Comparison of ENCODE assay signal across 11 cellular contexts in genomic region chr7:151735186-151735853, GRCh38.
DNase-seq lines count a peak whose midpoint lies in the region; ATAC-seq and TF ChIP-seq lines count a peak whose summit lies in the region.
"Had no signal": no experiment of that assay in that cellular context is flagged by ENCODE, and none has a peak within 500 bp of the region (broad histone marks: within the 10 kb centered on the region; RNA-seq: fewer than 3 reads in every experiment).

No MANE protein-coding gene starts in this region.

- intact Hi-C loops in psoas muscle (cut with DNase I): no loop called here
- intact Hi-C loops in posterior vena cava (cut with DNase I): no loop called here
- intact Hi-C loops in CD8-positive, alpha-beta T cell (cut with DNase I, micrococcal nuclease): no loop called here

- no peaks in the 10 kb centered on the region for H3K36me3 Mint-ChIP-seq in CD8-positive, alpha-beta T cell

- POLR2A ChIA-PET in CD8-positive, alpha-beta T cell (lab: Charles Lee): no interaction called here

- 58 to 67% (median 62%) methylated on average over 9 of the region's 9 CpGs for WGBS in psoas muscle, 3 donors

- H3K27ac ChIP-seq in DOHH2 (ENCODE audit: low read depth, low read length) (no peak overlapping the region), psoas muscle (peak overlapping the region; percentile 88)
- H3K27ac ChIP-seq in CD8-positive, alpha-beta T cell (ENCODE audit: low read depth, low read length): no peak overlapping the region
- H3K27ac ChIP-seq: epithelial cell of prostate had no signal

- no peaks in the 10 kb centered on the region for H3F3A ChIP-seq in DOHH2 (ENCODE audit: control insufficient read depth, insufficient read depth)

- no peak overlapping the region for H3K27ac Mint-ChIP-seq in CD8-positive, alpha-beta T cell

- H3K4me3 ChIP-seq in DOHH2 (ENCODE audit: low read length) (no peak overlapping the region), psoas muscle (peak overlapping the region; percentile 58)
- H3K4me3 ChIP-seq in CD8-positive, alpha-beta T cell (ENCODE audit: low read depth, low read length): no peak overlapping the region

- H3K9me2 ChIP-seq in DOHH2 (replicated peaks; ENCODE audit: control insufficient read depth, low read length): no peaks in the 10 kb centered on the region

- H3K27me3 ChIP-seq in DOHH2 (ENCODE audit: control insufficient read depth, low read length): peaks cover 2% of the 10 kb centered on the region
- H3K27me3 ChIP-seq in psoas muscle (ENCODE audit: insufficient read depth in 3 of 3, low read length in 2 of 3): no peaks in the 10 kb centered on the region
- H3K27me3 ChIP-seq in CD8-positive, alpha-beta T cell (ENCODE audit: insufficient read depth, low read length): no peaks in the 10 kb centered on the region
- H3K27me3 ChIP-seq: ascending aorta had no signal

- no peaks in the 10 kb centered on the region for H3K27me3 Mint-ChIP-seq in CD8-positive, alpha-beta T cell (ENCODE audit: low read depth)
- H3K27me3 Mint-ChIP-seq: IgD-negative memory B cell had no signal

- no peak for TF ChIP-seq CTCF in DOHH2 (IDR thresholded peaks at IDR 0.05; ENCODE audit: low read depth, low read length, poor library complexity, severe bottlenecking)
- no peak for TF ChIP-seq CTCF in psoas muscle (IDR thresholded peaks at IDR 0.05)
- TF ChIP-seq CTCF in CD8-positive, alpha-beta T cell (IDR thresholded peaks at IDR 0.05): no peak

- no peaks in the 10 kb centered on the region for H3K9me3 ChIP-seq in DOHH2 (ENCODE audit: control insufficient read depth, insufficient read depth, low read length)
- H3K9me3 ChIP-seq in psoas muscle: no peaks in the 10 kb centered on the region
- no peaks in the 10 kb centered on the region for H3K9me3 ChIP-seq in CD8-positive, alpha-beta T cell (ENCODE audit: low read length)
- H3K9me3 ChIP-seq: ascending aorta had no signal

- H3K79me2 ChIP-seq in DOHH2 (ENCODE audit: control insufficient read depth, low read length): no peaks in the 10 kb centered on the region

- no peaks in the 10 kb centered on the region for H3K9me3 Mint-ChIP-seq in CD8-positive, alpha-beta T cell
- H3K9me3 Mint-ChIP-seq: IgD-negative memory B cell had no signal

- CTCF ChIA-PET in CD8-positive, alpha-beta T cell (lab: Charles Lee): interaction anchor here (0.8 to 1.3 kb wide), 4 partner anchors 15 to 103 kb away, joined by 3 to 4 read pairs (median 3); no protein-coding TSS in a partner anchor

- H3K4me1 Mint-ChIP-seq in CD8-positive, alpha-beta T cell (ENCODE audit: low read depth): no peaks in the 10 kb centered on the region

- H3K4me3 Mint-ChIP-seq in CD8-positive, alpha-beta T cell: no peak overlapping the region
- H3K4me3 Mint-ChIP-seq: IgD-negative memory B cell had no signal

- peaks cover 9% of the 10 kb centered on the region for H3K4me1 ChIP-seq in DOHH2 (ENCODE audit: control insufficient read depth, low read length)
- peaks cover 21% of the 10 kb centered on the region for H3K4me1 ChIP-seq in psoas muscle
- no peaks in the 10 kb centered on the region for H3K4me1 ChIP-seq in CD8-positive, alpha-beta T cell (ENCODE audit: insufficient read depth, low read length)

- H3K4me2 ChIP-seq in DOHH2 (ENCODE audit: low read length): peak overlapping the region; percentile 3; the same call in 1 of the 2 replicates

- no peaks in the 10 kb centered on the region for H4K20me1 ChIP-seq in DOHH2 (ENCODE audit: control insufficient read depth, insufficient read depth, low read depth, low read length)

- no peaks in the 10 kb centered on the region for H3K36me3 ChIP-seq in DOHH2 (ENCODE audit: control insufficient read depth, low read length)
- peaks cover 0 to 3% of the 10 kb centered on the region in 2 donors for H3K36me3 ChIP-seq in psoas muscle (ENCODE audit: insufficient read depth in 1 of 2, low read depth in 1 of 2)
- H3K36me3 ChIP-seq in CD8-positive, alpha-beta T cell (ENCODE audit: insufficient read depth, low read length): no peaks in the 10 kb centered on the region
- H3K36me3 ChIP-seq: ascending aorta had no signal

- peak in 2 of 4 donors; percentile 2 to 3 for ATAC-seq in psoas muscle
- no peak for ATAC-seq in CD8-positive, alpha-beta T cell

- DNase-seq in NCI-H526 (lab: John Stamatoyannopoulos, UW) (peak; percentile 74 to 85), glomerular visceral epithelial cell (ENCODE audit: extremely low spot score) (peak; percentile 10), psoas muscle (no peak), posterior vena cava (ENCODE audit: low spot score) (no peak), NCI-H510A (lab: John Stamatoyannopoulos, UW) (no peak), COR-L47 (lab: John Stamatoyannopoulos, UW) (no peak)
- DNase-seq in CD8-positive, alpha-beta T cell: no peak

Comparison
In these comparisons a context has a peak if more than half of its experiments do, and no peak if none do; other contexts are left out.
1. DNase-seq: peak in NCI-H526 (2 of 2) and glomerular visceral epithelial cell (single experiment); none in psoas muscle (0 of 2), posterior vena cava (single experiment), NCI-H510A (single experiment), CD8-positive, alpha-beta T cell (0 of 7) and COR-L47 (single experiment).